1 cellular context compared by ENCODE assay signal in the genomic region with DNA sequence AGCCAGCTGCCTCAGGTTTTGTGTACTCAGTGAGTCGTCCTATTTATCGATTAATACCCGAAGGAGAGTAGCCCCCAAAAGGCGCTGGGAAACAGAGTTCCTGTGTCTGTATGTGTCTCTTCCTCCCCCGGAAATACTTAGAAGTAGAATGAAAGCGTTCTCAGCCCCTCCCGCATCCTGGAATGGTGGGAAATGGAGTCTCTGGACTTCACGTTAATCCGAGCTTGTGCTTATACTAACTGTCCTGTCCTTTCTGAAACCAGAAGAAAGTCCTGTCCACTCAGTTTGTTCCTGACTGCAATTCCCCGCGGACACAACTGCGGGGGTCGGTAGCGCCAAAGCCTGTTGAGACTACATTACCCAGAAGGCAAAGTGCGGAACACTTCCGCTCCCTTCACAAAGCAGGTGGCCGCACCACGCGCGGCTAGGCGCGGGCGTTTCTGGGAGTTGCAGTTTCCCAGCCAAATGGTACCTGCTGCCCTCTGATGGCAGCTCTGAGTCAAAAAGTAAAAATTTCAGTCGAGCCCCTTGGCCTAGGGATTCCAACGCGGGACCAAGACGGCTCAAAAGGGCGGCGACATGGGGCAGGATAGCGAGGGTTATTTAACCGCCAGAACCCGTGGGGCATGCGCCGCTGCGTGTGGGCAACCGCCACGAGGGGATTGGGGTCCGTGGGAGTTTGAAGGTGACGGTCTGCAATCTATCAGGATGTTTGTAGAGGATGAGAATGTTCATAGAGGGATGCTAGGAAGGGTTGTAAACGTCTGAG.
TF ChIP-seq lines count a peak whose summit lies in the region.

No MANE protein-coding gene starts in this region.

TF ChIP-seq in HepG2, 621 proteins besides CTCF, POLR2A, EP300 and RAD21 (continued from another document and continues in another):
- TF ChIP-seq, protein P1, sequence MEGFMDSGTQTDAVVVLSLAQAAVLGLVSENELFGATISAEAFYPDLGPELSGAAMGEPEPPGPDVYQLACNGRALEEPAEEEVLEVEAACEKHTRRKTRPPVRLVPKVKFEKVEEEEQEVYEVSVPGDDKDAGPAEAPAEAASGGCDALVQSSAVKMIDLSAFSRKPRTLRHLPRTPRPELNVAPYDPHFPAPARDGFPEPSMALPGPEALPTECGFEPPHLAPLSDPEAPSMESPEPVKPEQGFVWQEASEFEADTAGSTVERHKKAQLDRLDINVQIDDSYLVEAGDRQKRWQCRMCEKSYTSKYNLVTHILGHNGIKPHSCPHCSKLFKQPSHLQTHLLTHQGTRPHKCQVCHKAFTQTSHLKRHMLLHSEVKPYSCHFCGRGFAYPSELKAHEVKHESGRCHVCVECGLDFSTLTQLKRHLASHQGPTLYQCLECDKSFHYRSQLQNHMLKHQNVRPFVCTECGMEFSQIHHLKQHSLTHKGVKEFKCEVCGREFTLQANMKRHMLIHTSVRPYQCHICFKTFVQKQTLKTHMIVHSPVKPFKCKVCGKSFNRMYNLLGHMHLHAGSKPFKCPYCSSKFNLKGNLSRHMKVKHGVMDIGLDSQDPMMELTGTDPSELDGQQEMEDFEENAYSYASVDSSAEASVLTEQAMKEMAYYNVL (CRISPR knock-in tag; IDR thresholded peaks at IDR 0.05; ENCODE audit: borderline replicate concordance) = no peak; the same call in 1 of the 2 replicates
- TF ChIP-seq, protein P2, sequence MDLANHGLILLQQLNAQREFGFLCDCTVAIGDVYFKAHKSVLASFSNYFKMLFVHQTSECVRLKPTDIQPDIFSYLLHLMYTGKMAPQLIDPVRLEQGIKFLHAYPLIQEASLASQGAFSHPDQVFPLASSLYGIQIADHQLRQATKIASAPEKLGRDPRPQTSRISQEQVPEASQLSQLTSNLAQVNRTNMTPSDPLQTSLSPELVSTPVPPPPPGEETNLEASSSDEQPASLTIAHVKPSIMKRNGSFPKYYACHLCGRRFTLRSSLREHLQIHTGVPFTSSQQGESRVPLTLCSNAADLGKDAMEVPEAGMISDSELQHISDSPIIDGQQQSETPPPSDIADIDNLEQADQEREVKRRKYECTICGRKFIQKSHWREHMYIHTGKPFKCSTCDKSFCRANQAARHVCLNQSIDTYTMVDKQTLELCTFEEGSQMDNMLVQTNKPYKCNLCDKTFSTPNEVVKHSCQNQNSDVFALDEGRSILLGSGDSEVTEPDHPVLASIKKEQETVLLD (CRISPR knock-in tag; IDR thresholded peaks at IDR 0.05; ENCODE audit: low read depth) = no peak
- TF ChIP-seq SRSF9 (IDR thresholded peaks at IDR 0.05; ENCODE audit: borderline replicate concordance, insufficient read depth, low read depth, low read length, poor library complexity, severe bottlenecking) (no peak), SNAPC5 (CRISPR knock-in tag; IDR thresholded peaks at IDR 0.05; ENCODE audit: borderline replicate concordance) (no peak), PHF5A (CRISPR knock-in tag; IDR thresholded peaks at IDR 0.05; ENCODE audit: low read depth, unreplicated experiment) (no peak), ZBTB43 (CRISPR knock-in tag; conservative IDR thresholded peaks at IDR 0.05) (no peak; the same call in 1 of the 2 replicates), ZUFSP (CRISPR knock-in tag; IDR thresholded peaks at IDR 0.05; ENCODE audit: borderline replicate concordance) (no peak), ZNF747 (CRISPR knock-in tag; IDR thresholded peaks at IDR 0.05; ENCODE audit: borderline replicate concordance) (peak; percentile 67; the same call in 1 of the 2 replicates), ZNF441 (CRISPR knock-in tag; IDR thresholded peaks at IDR 0.05; ENCODE audit: borderline replicate concordance) (no peak; the same call in 1 of the 2 replicates), UBTF (CRISPR knock-in tag; IDR thresholded peaks at IDR 0.05) (peak; percentile 19; the same call in 1 of the 2 replicates), ZNF816 (CRISPR knock-in tag; IDR thresholded peaks at IDR 0.05; ENCODE audit: borderline replicate concordance) (no peak), POLR2AphosphoS2 (IDR thresholded peaks at IDR 0.05; ENCODE audit: low read depth, low read length) (no peak), THYN1 (CRISPR knock-in tag; IDR thresholded peaks at IDR 0.05; ENCODE audit: borderline replicate concordance, low read depth) (no peak), KDM1A (CRISPR knock-in tag; IDR thresholded peaks at IDR 0.05) (no peak), ZNF576 (CRISPR knock-in tag; IDR thresholded peaks at IDR 0.05) (no peak), SMC3 (IDR thresholded peaks at IDR 0.05; ENCODE audit: low read length) (peak; percentile 8; the same call in 1 of the 2 replicates), ERF (CRISPR knock-in tag; IDR thresholded peaks at IDR 0.05) (no peak), ZFP36L2 (CRISPR knock-in tag; IDR thresholded peaks at IDR 0.05) (no peak), KAT8 (CRISPR knock-in tag; IDR thresholded peaks at IDR 0.05) (peak; percentile 76), ZBTB42 (CRISPR knock-in tag; IDR thresholded peaks at IDR 0.05) (no peak), ADNP (CRISPR knock-in tag; IDR thresholded peaks at IDR 0.05) (no peak), ZNF891 (CRISPR knock-in tag; IDR thresholded peaks at IDR 0.05) (0 out of 2 replicates have a peak, but pooled peaks have one; percentile 57), ZNF30 (CRISPR knock-in tag; IDR thresholded peaks at IDR 0.05) (no peak), SNAI1 (CRISPR knock-in tag; IDR thresholded peaks at IDR 0.05; ENCODE audit: borderline replicate concordance) (no peak), ATF3 (CRISPR knock-in tag; IDR thresholded peaks at IDR 0.05) (no peak), TCF12 (IDR thresholded peaks at IDR 0.05) (no peak), TCF12 (CRISPR knock-in tag; IDR thresholded peaks at IDR 0.05) (no peak), DRAP1 (CRISPR knock-in tag; IDR thresholded peaks at IDR 0.05) (peak; percentile 44; the same call in 1 of the 2 replicates), MYNN (CRISPR knock-in tag; IDR thresholded peaks at IDR 0.05; ENCODE audit: low read depth) (no peak), PPARG (CRISPR knock-in tag; conservative IDR thresholded peaks at IDR 0.05) (no peak)
- TF ChIP-seq, protein P3, sequence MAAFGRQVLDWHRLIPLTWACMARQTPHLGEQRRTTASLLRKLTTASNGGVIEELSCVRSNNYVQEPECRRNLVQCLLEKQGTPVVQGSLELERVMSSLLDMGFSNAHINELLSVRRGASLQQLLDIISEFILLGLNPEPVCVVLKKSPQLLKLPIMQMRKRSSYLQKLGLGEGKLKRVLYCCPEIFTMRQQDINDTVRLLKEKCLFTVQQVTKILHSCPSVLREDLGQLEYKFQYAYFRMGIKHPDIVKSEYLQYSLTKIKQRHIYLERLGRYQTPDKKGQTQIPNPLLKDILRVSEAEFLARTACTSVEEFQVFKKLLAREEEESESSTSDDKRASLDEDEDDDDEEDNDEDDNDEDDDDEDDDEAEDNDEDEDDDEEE (CRISPR knock-in tag; IDR thresholded peaks at IDR 0.05) = no peak
- TF ChIP-seq, protein P4, sequence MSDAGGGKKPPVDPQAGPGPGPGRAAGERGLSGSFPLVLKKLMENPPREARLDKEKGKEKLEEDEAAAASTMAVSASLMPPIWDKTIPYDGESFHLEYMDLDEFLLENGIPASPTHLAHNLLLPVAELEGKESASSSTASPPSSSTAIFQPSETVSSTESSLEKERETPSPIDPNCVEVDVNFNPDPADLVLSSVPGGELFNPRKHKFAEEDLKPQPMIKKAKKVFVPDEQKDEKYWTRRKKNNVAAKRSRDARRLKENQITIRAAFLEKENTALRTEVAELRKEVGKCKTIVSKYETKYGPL (CRISPR knock-in tag; IDR thresholded peaks at IDR 0.05) = no peak
- TF ChIP-seq, protein P5, sequence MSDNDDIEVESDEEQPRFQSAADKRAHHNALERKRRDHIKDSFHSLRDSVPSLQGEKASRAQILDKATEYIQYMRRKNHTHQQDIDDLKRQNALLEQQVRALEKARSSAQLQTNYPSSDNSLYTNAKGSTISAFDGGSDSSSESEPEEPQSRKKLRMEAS (IDR thresholded peaks at IDR 0.05) = peak; percentile 58; the same call in 1 of the 2 replicates
- TF ChIP-seq, protein P6, sequence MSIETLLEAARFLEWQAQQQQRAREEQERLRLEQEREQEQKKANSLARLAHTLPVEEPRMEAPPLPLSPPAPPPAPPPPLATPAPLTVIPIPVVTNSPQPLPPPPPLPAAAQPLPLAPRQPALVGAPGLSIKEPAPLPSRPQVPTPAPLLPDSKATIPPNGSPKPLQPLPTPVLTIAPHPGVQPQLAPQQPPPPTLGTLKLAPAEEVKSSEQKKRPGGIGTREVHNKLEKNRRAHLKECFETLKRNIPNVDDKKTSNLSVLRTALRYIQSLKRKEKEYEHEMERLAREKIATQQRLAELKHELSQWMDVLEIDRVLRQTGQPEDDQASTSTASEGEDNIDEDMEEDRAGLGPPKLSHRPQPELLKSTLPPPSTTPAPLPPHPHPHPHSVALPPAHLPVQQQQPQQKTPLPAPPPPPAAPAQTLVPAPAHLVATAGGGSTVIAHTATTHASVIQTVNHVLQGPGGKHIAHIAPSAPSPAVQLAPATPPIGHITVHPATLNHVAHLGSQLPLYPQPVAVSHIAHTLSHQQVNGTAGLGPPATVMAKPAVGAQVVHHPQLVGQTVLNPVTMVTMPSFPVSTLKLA (IDR thresholded peaks at IDR 0.05) = peak; percentile 58
- TF ChIP-seq, protein P7, sequence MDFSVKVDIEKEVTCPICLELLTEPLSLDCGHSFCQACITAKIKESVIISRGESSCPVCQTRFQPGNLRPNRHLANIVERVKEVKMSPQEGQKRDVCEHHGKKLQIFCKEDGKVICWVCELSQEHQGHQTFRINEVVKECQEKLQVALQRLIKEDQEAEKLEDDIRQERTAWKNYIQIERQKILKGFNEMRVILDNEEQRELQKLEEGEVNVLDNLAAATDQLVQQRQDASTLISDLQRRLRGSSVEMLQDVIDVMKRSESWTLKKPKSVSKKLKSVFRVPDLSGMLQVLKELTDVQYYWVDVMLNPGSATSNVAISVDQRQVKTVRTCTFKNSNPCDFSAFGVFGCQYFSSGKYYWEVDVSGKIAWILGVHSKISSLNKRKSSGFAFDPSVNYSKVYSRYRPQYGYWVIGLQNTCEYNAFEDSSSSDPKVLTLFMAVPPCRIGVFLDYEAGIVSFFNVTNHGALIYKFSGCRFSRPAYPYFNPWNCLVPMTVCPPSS (IDR thresholded peaks at IDR 0.05) = no peak
- TF ChIP-seq, protein P8, sequence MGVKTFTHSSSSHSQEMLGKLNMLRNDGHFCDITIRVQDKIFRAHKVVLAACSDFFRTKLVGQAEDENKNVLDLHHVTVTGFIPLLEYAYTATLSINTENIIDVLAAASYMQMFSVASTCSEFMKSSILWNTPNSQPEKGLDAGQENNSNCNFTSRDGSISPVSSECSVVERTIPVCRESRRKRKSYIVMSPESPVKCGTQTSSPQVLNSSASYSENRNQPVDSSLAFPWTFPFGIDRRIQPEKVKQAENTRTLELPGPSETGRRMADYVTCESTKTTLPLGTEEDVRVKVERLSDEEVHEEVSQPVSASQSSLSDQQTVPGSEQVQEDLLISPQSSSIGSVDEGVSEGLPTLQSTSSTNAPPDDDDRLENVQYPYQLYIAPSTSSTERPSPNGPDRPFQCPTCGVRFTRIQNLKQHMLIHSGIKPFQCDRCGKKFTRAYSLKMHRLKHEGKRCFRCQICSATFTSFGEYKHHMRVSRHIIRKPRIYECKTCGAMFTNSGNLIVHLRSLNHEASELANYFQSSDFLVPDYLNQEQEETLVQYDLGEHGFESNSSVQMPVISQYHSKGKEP (CRISPR knock-in tag; IDR thresholded peaks at IDR 0.05) = no peak
